In the genomic region with DNA sequence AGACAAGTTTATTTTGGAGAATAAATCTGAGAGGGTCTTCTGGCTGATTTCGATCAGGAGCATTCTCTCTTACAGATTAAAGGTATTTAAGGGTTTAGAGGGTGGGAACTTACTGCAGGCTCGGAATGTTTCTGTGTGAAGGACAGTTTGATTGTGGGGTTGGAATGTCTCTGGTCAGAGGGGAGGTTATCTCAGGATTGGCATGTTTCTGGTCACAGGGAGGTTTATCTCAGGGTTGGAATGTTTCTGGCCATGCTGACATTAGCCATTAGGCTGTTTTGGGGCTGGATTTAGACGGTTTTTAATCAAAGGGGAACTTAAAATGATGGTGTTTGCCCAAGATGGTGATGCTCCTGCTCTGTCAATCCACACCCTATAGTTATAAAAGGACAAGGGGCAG, we compare ENCODE assay signal across 23 cellular contexts.
"Had no signal": no experiment of that assay in that cellular context is flagged by ENCODE, and none has a peak within 500 bp of the region (broad histone marks: within the 10 kb centered on the region; RNA-seq: fewer than 3 reads in every experiment).

No MANE protein-coding gene starts in this region.

- H3K27ac ChIP-seq: KMS-11, SJSA1, SK-N-MC had no signal

- H3K4me3 Mint-ChIP-seq: IgD-negative memory B cell had no signal

- H3K4me1 ChIP-seq: SJSA1 had no signal

- H3K27me3 Mint-ChIP-seq: IgD-negative memory B cell had no signal

- FAIRE-seq: K562, RCC 7860 had no signal

- H3K27me3 ChIP-seq: SJSA1 had no signal

- DNase-seq: Kasumi-1, MM.1S, NCI-H1092 treated with DMSO at 0.1 percent for 48 hours, NCI-H1436, NCI-H187, NCI-H2029, NCI-H2081 treated with DMSO at 0.1 percent for 48 hours, NCI-H2171, NCI-H226, NCI-H446, NCI-H510A, NCI-H524 treated with DMSO at 0.1 percent for 48 hours, NCI-H69, NCI-H774, Right ventricle myocardium superior, RPMI8226, SIG-M5 had no signal

- H3K4me1 Mint-ChIP-seq: IgD-negative memory B cell had no signal

- H3K36me3 Mint-ChIP-seq: IgD-negative memory B cell had no signal

- H3K4me2 ChIP-seq: KMS-11 had no signal

- H3K36me3 ChIP-seq: SJSA1 had no signal

- H3K4me3 ChIP-seq: K562, SJSA1, SK-N-MC had no signal

- H3K9ac ChIP-seq: KMS-11 had no signal

- H3K9me3 ChIP-seq: SJSA1 had no signal

- ATAC-seq: K562 had no signal
